Comparison of ENCODE assay signal across 24 cellular contexts in the genomic region with DNA sequence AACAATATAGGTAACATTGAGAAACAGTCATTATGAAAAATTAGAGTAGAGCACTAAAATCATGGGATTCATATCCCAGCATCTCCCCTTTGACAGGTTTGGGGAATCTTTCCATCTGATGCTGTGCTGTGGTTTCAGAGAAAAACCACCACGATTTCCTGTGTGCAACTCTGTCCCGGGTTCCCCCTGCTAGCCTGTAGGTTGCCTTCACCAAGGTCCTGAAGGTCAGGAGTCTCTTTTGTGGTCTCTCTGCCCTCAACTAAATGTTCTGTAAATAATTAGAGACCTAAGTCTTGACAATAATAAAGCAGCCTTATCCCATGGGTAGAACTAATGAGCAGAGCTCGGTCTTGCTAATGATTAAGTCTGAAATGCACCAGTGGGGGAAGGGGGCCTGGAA.
A peak's percentile ranks its signal among the peaks of the same experiment; 100 is the strongest.
DNase-seq lines count a peak whose midpoint lies in the region; ATAC-seq, FAIRE-seq and TF ChIP-seq lines count a peak whose summit lies in the region.
"Had no signal": no experiment of that assay in that cellular context is flagged by ENCODE, and none has a peak within 500 bp of the region (broad histone marks: within the 10 kb centered on the region; RNA-seq: fewer than 3 reads in every experiment).

No MANE protein-coding gene starts in this region.

- H3K9me3 ChIP-seq in GM12878 (replicated peaks; ENCODE audit: control insufficient read depth, insufficient read depth, low read length): no peaks in the 10 kb centered on the region; the same call in 2 of the 3 replicates
- no peaks in the 10 kb centered on the region for H3K9me3 ChIP-seq in esophagus squamous epithelium
- H3K9me3 ChIP-seq: SJSA1 had no signal

- ATAC-seq in GM21367 (IDR thresholded peaks at IDR 0.05; ENCODE audit: unreplicated experiment) (peak; percentile 55), GM12878 (no peak), GM18861 (IDR thresholded peaks at IDR 0.05; ENCODE audit: unreplicated experiment) (no peak), HG03460 (IDR thresholded peaks at IDR 0.05; ENCODE audit: unreplicated experiment) (no peak)
- ATAC-seq: HCT116, PC-3 had no signal

- RAD21 ChIA-PET in GM12878 (lab: Charles Lee; ENCODE audit: unreplicated experiment): no interaction called here

- H3K27me3 ChIP-seq in GM12878 (replicated peaks in 1 of 2; ENCODE audit: control insufficient read depth in 2 of 2, insufficient read depth in 2 of 2, low read length in 1 of 2) (no peaks in the 10 kb centered on the region), esophagus squamous epithelium (no peaks in the 10 kb centered on the region)
- H3K27me3 ChIP-seq: SJSA1 had no signal

- TF ChIP-seq CTCF in GM12878 (IDR thresholded peaks at IDR 0.05 in 2 of 3, conservative IDR thresholded peaks at IDR 0.05 in 1 of 3; ENCODE audit: control insufficient read depth in 2 of 3, extremely low read depth in 1 of 3, insufficient read depth in 1 of 3, low read depth in 3 of 3, low read length in 3 of 3): no peak
- TF ChIP-seq CTCF in nephron (IDR thresholded peaks at IDR 0.05; ENCODE audit: unreplicated experiment in 3 of 3): no peak
- no peak for TF ChIP-seq CTCF in esophagus squamous epithelium (IDR thresholded peaks at IDR 0.05)

- in situ Hi-C loops in GM12878 (cut with MboI): no loop called here

- H3K27ac Mint-ChIP-seq in nephron: peak overlapping the region in 2 of 3 experiments; percentile 30 to 75
- H3K27ac Mint-ChIP-seq: B cell; CD4-positive, CD25-positive, alpha-beta regulatory T cell; IgD-negative memory B cell had no signal

- DNase-seq in GM12878 (ENCODE audit: low read depth, low spot score) (no peak), esophagus squamous epithelium (lab: John Stamatoyannopoulos, UW) (no peak), SHP77 (lab: John Stamatoyannopoulos, UW) (no peak)
- DNase-seq: CD4-positive, CD25-positive, alpha-beta regulatory T cell; NCI-H1092; NCI-H1417 treated with DMSO at 0.1 percent for 48 hours; NCI-H1694 treated with DMSO at 0.1 percent for 48 hours; NCI-H2081 treated with DMSO at 0.1 percent for 48 hours; NCI-H446; NCI-H524 treated with DMSO at 0.1 percent for 48 hours; NCI-H774; NK-92 treated with Interleukin-12 subunit alpha and Interleukin-12 subunit beta, amount 100 ng/mL, for 24 hours; PC-3; T-helper 1 cell had no signal

- no peaks in the 10 kb centered on the region for H3K36me3 Mint-ChIP-seq in nephron (ENCODE audit: low read depth)
- H3K36me3 Mint-ChIP-seq: CD4-positive, CD25-positive, alpha-beta regulatory T cell had no signal

- H3K36me3 ChIP-seq in GM12878 (ENCODE audit: control insufficient read depth in 2 of 2, insufficient read depth in 2 of 2, low read length in 1 of 2): no peaks in the 10 kb centered on the region
- no peaks in the 10 kb centered on the region for H3K36me3 ChIP-seq in esophagus squamous epithelium
- H3K36me3 ChIP-seq: SJSA1 had no signal

- TF ChIP-seq RAD21 in GM12878 (IDR thresholded peaks at IDR 0.05; ENCODE audit: insufficient read depth, low read depth, low read length): no peak

- intact Hi-C loops in GM12878 (cut with micrococcal nuclease; ENCODE audit: unreplicated experiment) (no loop called here), esophagus squamous epithelium (cut with DNase I) (no loop called here)

- H3K4me3 Mint-ChIP-seq in nephron: no peak overlapping the region
- H3K4me3 Mint-ChIP-seq: B cell, IgD-negative memory B cell had no signal

- H2AFZ ChIP-seq in GM12878 (ENCODE audit: control insufficient read depth, low read depth, low read length): no peak overlapping the region

- no peaks in the 10 kb centered on the region for H4K20me1 ChIP-seq in GM12878 (ENCODE audit: control insufficient read depth, insufficient read depth)

- SMC1A ChIA-PET in GM12878 (lab: Charles Lee; ENCODE audit: uncharacterized antibody, unreplicated experiment): interaction anchor here (0.8 kb wide), 1 partner anchor 292 kb away, joined by 4 read pairs; no protein-coding TSS in a partner anchor

- CTCF ChIA-PET in GM12878 (lab: Yijun Ruan, JAX): no interaction called here

- TF ChIP-seq POLR2A in GM12878 (IDR thresholded peaks at IDR 0.05; ENCODE audit: low read depth, low read length) (no peak), esophagus squamous epithelium (IDR thresholded peaks at IDR 0.05) (no peak)

- peaks cover 6% of the 10 kb centered on the region for H3K27me3 Mint-ChIP-seq in nephron (ENCODE audit: low read depth)
- H3K27me3 Mint-ChIP-seq: B cell had no signal

- H3K4me1 Mint-ChIP-seq in nephron: peaks cover 46% of the 10 kb centered on the region
- H3K4me1 Mint-ChIP-seq: CD4-positive, CD25-positive, alpha-beta regulatory T cell had no signal

- no peak overlapping the region for H3K27ac ChIP-seq in GM12878 (ENCODE audit: control insufficient read depth, insufficient read depth)
- no peak overlapping the region for H3K27ac ChIP-seq in esophagus squamous epithelium
- H3K27ac ChIP-seq: HL-60, SJSA1 had no signal

- POLR2A ChIA-PET in GM12878 (lab: Charles Lee): no interaction called here

- peaks cover 3% of the 10 kb centered on the region for H3K9me3 Mint-ChIP-seq in nephron
- H3K9me3 Mint-ChIP-seq: IgD-negative memory B cell had no signal

- no peak overlapping the region for H3K4me2 ChIP-seq in GM12878 (ENCODE audit: control insufficient read depth, insufficient read depth)

- FAIRE-seq in GM12878 (lab: Jason Lieb, UNC): no peak
- FAIRE-seq: GM18507 had no signal

- H3K79me2 ChIP-seq in GM12878 (ENCODE audit: control insufficient read depth, insufficient read depth, low read length): no peaks in the 10 kb centered on the region

- BruUV-seq in GM12878 (replicated peaks; lab: Mats Ljungman, UMichigan): no TSS peak

- H3K4me1 ChIP-seq in GM12878 (ENCODE audit: control insufficient read depth, insufficient read depth, low read length): no peaks in the 10 kb centered on the region; the same call in 1 of the 2 replicates
- H3K4me1 ChIP-seq in esophagus squamous epithelium: no peaks in the 10 kb centered on the region
- H3K4me1 ChIP-seq: SJSA1 had no signal

- no peak overlapping the region for H3K9ac ChIP-seq in GM12878 (ENCODE audit: control insufficient read depth, insufficient read depth, low read length)

- 30% methylated on average over 3 of the region's 3 CpGs for WGBS in GM12878 (ENCODE audit: insufficient coverage, insufficient replicate concordance, low lambda C conversion rate, missing lambda C conversion rate)
- WGBS in esophagus squamous epithelium, 2 donors: 21 to 43% methylated on average over 3 of the region's 3 CpGs

- no peak for TF ChIP-seq EP300 in GM12878 (IDR thresholded peaks at IDR 0.05; ENCODE audit: borderline replicate concordance in 1 of 2, control insufficient read depth in 1 of 2, low read depth in 2 of 2, low read length in 2 of 2)

- H3K4me3 ChIP-seq in GM12878: no peak overlapping the region
- H3K4me3 ChIP-seq in esophagus squamous epithelium: no peak overlapping the region
- H3K4me3 ChIP-seq: SJSA1 had no signal

TF ChIP-seq in GM12878, 131 proteins besides CTCF, POLR2A, EP300 and RAD21:
- 0 out of 2 replicates have a peak, but pooled peaks have one; percentile 14 for TF ChIP-seq RUNX3 (IDR thresholded peaks at IDR 0.05; ENCODE audit: low read length)
- no peak for TF ChIP-seq IRF4 (IDR thresholded peaks at IDR 0.05; ENCODE audit: low read depth, low read length)
